12 cellular contexts compared by ENCODE assay signal in genomic region chr3:118946449-118946848, GRCh38.
A peak's percentile ranks its signal among the peaks of the same experiment; 100 is the strongest.
DNase-seq lines count a peak whose midpoint lies in the region; ATAC-seq and TF ChIP-seq lines count a peak whose summit lies in the region.
"Had no signal": no experiment of that assay in that cellular context is flagged by ENCODE, and none has a peak within 500 bp of the region (broad histone marks: within the 10 kb centered on the region; RNA-seq: fewer than 3 reads in every experiment).

No MANE protein-coding gene starts in this region.

- no peaks in the 10 kb centered on the region for H3K27me3 ChIP-seq in WERI-Rb-1 (ENCODE audit: insufficient read depth, low read depth, severe bottlenecking)
- H3K27me3 ChIP-seq: BLaER1 treated with 17β-estradiol and CSF1 and Interleukin-3, amounts not matched to agents 10 nM and 100 nM had no signal

- H3K27ac Mint-ChIP-seq in activated T-cell treated with anti-CD3 and anti-CD28 coated beads, Interleukin-2, amount 50 U/mL, for 72 hours, result no peak overlapping the region
- H3K27ac Mint-ChIP-seq in mesothelial cell of epicardium, result peak overlapping the region; percentile 64

- H3K27me3 Mint-ChIP-seq in activated T-cell treated with anti-CD3 and anti-CD28 coated beads, Interleukin-2, amount 50 U/mL, for 72 hours (ENCODE audit: low read depth), result no peaks in the 10 kb centered on the region
- H3K27me3 Mint-ChIP-seq in mesothelial cell of epicardium (ENCODE audit: low read depth), result no peaks in the 10 kb centered on the region
- H3K27me3 Mint-ChIP-seq: CD4-positive, CD25-positive, alpha-beta regulatory T cell had no signal

- TF ChIP-seq CTCF in WERI-Rb-1 (IDR thresholded peaks at IDR 0.05; ENCODE audit: low read depth, low read length) (no peak), mesothelial cell of epicardium (IDR thresholded peaks at IDR 0.05; ENCODE audit: unreplicated experiment) (no peak)

- peak overlapping the region; percentile 62 for H3K27ac ChIP-seq in WERI-Rb-1
- H3K27ac ChIP-seq: BLaER1 treated with 17β-estradiol and CSF1 and Interleukin-3, amounts not matched to agents 10 nM and 100 nM had no signal

- peaks cover 45% of the 10 kb centered on the region for H3K4me1 Mint-ChIP-seq in activated T-cell treated with anti-CD3 and anti-CD28 coated beads, Interleukin-2, amount 50 U/mL, for 72 hours (ENCODE audit: low read depth)
- H3K4me1 Mint-ChIP-seq in mesothelial cell of epicardium, result peaks cover 41% of the 10 kb centered on the region

- H3K36me3 ChIP-seq in WERI-Rb-1, result no peaks in the 10 kb centered on the region
- H3K36me3 ChIP-seq: BLaER1 treated with 17β-estradiol and CSF1 and Interleukin-3, amounts not matched to agents 10 nM and 100 nM had no signal

- H3K4me3 ChIP-seq in WERI-Rb-1 (ENCODE audit: low read depth, low read length), result no peak overlapping the region
- H3K4me3 ChIP-seq: BLaER1 treated with 17β-estradiol and CSF1 and Interleukin-3, amounts not matched to agents 10 nM and 100 nM had no signal

- H3K36me3 Mint-ChIP-seq in activated T-cell treated with anti-CD3 and anti-CD28 coated beads, Interleukin-2, amount 50 U/mL, for 72 hours (ENCODE audit: insufficient read depth in 2 of 2), result no peaks in the 10 kb centered on the region
- no peaks in the 10 kb centered on the region for H3K36me3 Mint-ChIP-seq in mesothelial cell of epicardium
- H3K36me3 Mint-ChIP-seq: CD4-positive, CD25-positive, alpha-beta regulatory T cell had no signal

- H3K9me3 Mint-ChIP-seq in activated T-cell treated with anti-CD3 and anti-CD28 coated beads, Interleukin-2, amount 50 U/mL, for 72 hours, result no peaks in the 10 kb centered on the region
- peaks cover 3% of the 10 kb centered on the region for H3K9me3 Mint-ChIP-seq in mesothelial cell of epicardium

- ATAC-seq in activated T-cell treated with anti-CD3 and anti-CD28 coated beads, Interleukin-2, amount 50 U/mL, for 72 hours (replicated peaks in 1 of 2), result peak; percentile 49 to 62

- H3K9me3 ChIP-seq in WERI-Rb-1 (ENCODE audit: severe bottlenecking), result no peaks in the 10 kb centered on the region
- H3K9me3 ChIP-seq: BLaER1 treated with 17β-estradiol and CSF1 and Interleukin-3, amounts not matched to agents 10 nM and 100 nM had no signal

- H3K4me3 Mint-ChIP-seq in activated T-cell treated with anti-CD3 and anti-CD28 coated beads, Interleukin-2, amount 50 U/mL, for 72 hours, result no peak overlapping the region
- H3K4me3 Mint-ChIP-seq in mesothelial cell of epicardium, result no peak overlapping the region
- H3K4me3 Mint-ChIP-seq: CD4-positive, CD25-positive, alpha-beta regulatory T cell had no signal

- DNase-seq in activated T-cell treated with anti-CD3 and anti-CD28 coated beads, Interleukin-2, amount 50 U/mL, for 72 hours, result no peak
- DNase-seq in activated T-cell treated with anti-CD3 and anti-CD28 coated beads, Interleukin-2, amount 50 U/mL, for 1 hour, result no peak
- DNase-seq in WERI-Rb-1, result no peak
- DNase-seq in mesothelial cell of epicardium (ENCODE audit: low spot score in 2 of 2, unreplicated experiment in 2 of 2), result no peak
- no peak for DNase-seq in AG08395 (ENCODE audit: low spot score)
- DNase-seq in HK-2 (ENCODE audit: unreplicated experiment), result no peak
- no peak for DNase-seq in H4 (ENCODE audit: low spot score)
- DNase-seq: 8988T; CD4-positive, CD25-positive, alpha-beta regulatory T cell; H7; IMR-90 had no signal
